ENCODE assay signal across 21 cellular contexts in genomic region chr10:110985497-110986270, GRCh38.
"Had no signal": no experiment of that assay in that cellular context is flagged by ENCODE, and none has a peak within 500 bp of the region (broad histone marks: within the 10 kb centered on the region; RNA-seq: fewer than 3 reads in every experiment).

No MANE protein-coding gene starts in this region.

- DNase-seq: activated CD4-positive, alpha-beta T cell treated with anti-CD3 and anti-CD28 coated beads for 1 hour; activated CD4-positive, alpha-beta T cell treated with anti-CD3 and anti-CD28 coated beads, Interleukin-2, amount 50 U/mL, for 1 hour; activated CD8-positive, alpha-beta T cell treated with anti-CD3 and anti-CD28 coated beads, Interleukin-2, amount 10 ng/mL, durations not matched to agents 7 days and 5 days; activated gamma-delta T cell; activated naive CD4-positive, alpha-beta T cell treated with anti-CD3 and anti-CD28 coated beads, Interleukin-2, amount 50 U/mL, for 16 hours; aorta; caudate nucleus; effector memory CD8-positive, alpha-beta T cell; left ventricle myocardium inferior; mammary epithelial cell; ovary; right cardiac atrium; stimulated activated CD4-positive, alpha-beta T cell treated with anti-CD3 and anti-CD28 coated beads, Interleukin-1b, Interleukin-23, amount 100 ng/mL, for 48 hours; stimulated activated naive CD8-positive, alpha-beta T cell treated with anti-CD3 and anti-CD28 coated beads, Interleukin-15, amount 100 ng/mL, for 72 hours; T-helper 9 cell had no signal

- FAIRE-seq: endothelial cell of umbilical vein had no signal

- H3K9me3 ChIP-seq: ovary, suprapubic skin, tibial nerve had no signal

- H3K27me3 ChIP-seq: ovary, suprapubic skin, tibial nerve had no signal

- ATAC-seq: activated CD8-positive, alpha-beta T cell treated with anti-CD3 and anti-CD28 coated beads, Interleukin-2, amount 10 ng/mL, durations not matched to agents 7 days and 5 days; effector memory CD8-positive, alpha-beta T cell; esophagus mucosa; natural killer cell treated with Interleukin-12 subunit alpha and Interleukin-12 subunit beta and Interleukin-15 and Interleukin-18, amount 100 ng/mL, for 72 hours; right cardiac atrium; stimulated activated effector memory CD8-positive, alpha-beta T cell treated with anti-CD3 and anti-CD28 coated beads, Interleukin-12 subunit alpha, Interleukin-12 subunit beta, amount 100 ng/mL, for 72 hours; stimulated activated naive CD8-positive, alpha-beta T cell treated with anti-CD3 and anti-CD28 coated beads, Interleukin-15, amount 100 ng/mL, for 72 hours had no signal

- H3K4me1 ChIP-seq: suprapubic skin had no signal

- H3K4me3 ChIP-seq: left ventricle myocardium inferior, ovary, suprapubic skin, tibial nerve had no signal

- H3K36me3 ChIP-seq: left ventricle myocardium inferior, ovary, suprapubic skin, tibial nerve had no signal

- H3K27ac ChIP-seq: left ventricle myocardium inferior, ovary, suprapubic skin, tibial nerve had no signal
